ENCODE assay signal across 18 cellular contexts in the genomic region with DNA sequence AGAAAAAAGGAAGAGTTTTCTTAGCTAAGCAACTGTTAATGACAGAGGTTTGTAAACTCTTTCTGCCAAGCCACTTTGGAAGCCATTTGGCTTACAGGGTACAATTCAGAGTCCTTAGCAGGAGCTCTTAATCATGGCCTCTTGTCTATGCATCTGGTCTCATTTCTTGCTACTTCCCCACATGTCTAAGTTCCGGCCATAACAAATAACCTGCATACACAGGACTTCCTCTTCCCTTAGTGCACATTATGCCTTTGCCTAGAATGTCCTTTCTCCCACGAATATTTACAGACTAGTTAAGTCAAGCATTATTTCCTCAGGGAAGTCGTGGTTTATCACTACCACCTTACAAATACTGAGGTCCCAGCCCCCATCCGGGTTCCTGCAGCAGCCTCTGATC. TPM values are rescaled to one million over a fixed set of nuclear protein-coding genes. Genes with fewer than 3 reads are reported as not detected.
DNase-seq lines count a peak whose midpoint lies in the region; ATAC-seq, FAIRE-seq and TF ChIP-seq lines count a peak whose summit lies in the region.
"Had no signal": no experiment of that assay in that cellular context is flagged by ENCODE, and none has a peak within 500 bp of the region (broad histone marks: within the 10 kb centered on the region; RNA-seq: fewer than 3 reads in every experiment).

No MANE protein-coding gene starts in this region.

- peak; percentile 93 for FAIRE-seq in GM19239 (lab: Jason Lieb, UNC)
- FAIRE-seq in GM12878 (lab: Jason Lieb, UNC): peak; percentile 84
- FAIRE-seq: HepG2 had no signal

- H3K79me2 ChIP-seq in GM12878 (ENCODE audit: control insufficient read depth, insufficient read depth, low read length): no peaks in the 10 kb centered on the region

- H3K4me1 ChIP-seq in GM12878 (ENCODE audit: control insufficient read depth, insufficient read depth, low read length): peaks cover 46% of the 10 kb centered on the region
- peaks cover 0 to 9% (median 5%) of the 10 kb centered on the region in 4 donors for H3K4me1 ChIP-seq in upper lobe of left lung
- H3K4me1 ChIP-seq in psoas muscle: no peaks in the 10 kb centered on the region
- H3K4me1 ChIP-seq: colonic mucosa, sigmoid colon had no signal

- H3K9me3 ChIP-seq in GM12878 (replicated peaks; ENCODE audit: control insufficient read depth, insufficient read depth, low read length): no peaks in the 10 kb centered on the region
- H3K9me3 ChIP-seq in upper lobe of left lung: no peaks in the 10 kb centered on the region
- no peaks in the 10 kb centered on the region for H3K9me3 ChIP-seq in psoas muscle
- H3K9me3 ChIP-seq: colonic mucosa, sigmoid colon had no signal

- in situ Hi-C loops in GM12878 (cut with MboI): no loop called here

- POLR2A ChIA-PET in GM12878 (lab: Charles Lee): interaction anchor here (1.0 to 2.3 kb wide), 7 partner anchors 9 to 77 kb away, joined by 4 to 12 read pairs (median 4); a partner anchor contains a TSS

- H3K27me3 ChIP-seq in GM12878 (replicated peaks in 1 of 2; ENCODE audit: control insufficient read depth in 2 of 2, insufficient read depth in 2 of 2, low read length in 1 of 2) (no peaks in the 10 kb centered on the region), upper lobe of left lung (no peaks in the 10 kb centered on the region), psoas muscle (ENCODE audit: insufficient read depth in 3 of 3, low read length in 2 of 3) (peaks cover 0 to 9% (median 0%) of the 10 kb centered on the region in 3 donors)
- H3K27me3 ChIP-seq: colonic mucosa, sigmoid colon had no signal

- H3K36me3 ChIP-seq in GM12878 (ENCODE audit: control insufficient read depth in 2 of 2, insufficient read depth in 2 of 2, low read length in 1 of 2): no peaks in the 10 kb centered on the region
- H3K36me3 ChIP-seq in upper lobe of left lung: no peaks in the 10 kb centered on the region
- no peaks in the 10 kb centered on the region for H3K36me3 ChIP-seq in psoas muscle (ENCODE audit: insufficient read depth in 1 of 2, low read depth in 1 of 2)
- H3K36me3 ChIP-seq: colonic mucosa, sigmoid colon had no signal

- WGBS in GM12878 (ENCODE audit: insufficient coverage, insufficient replicate concordance, low lambda C conversion rate, missing lambda C conversion rate): 18% methylated on average over 4 of the region's 4 CpGs
- 38 to 47% methylated on average over 4 of the region's 4 CpGs for WGBS in upper lobe of left lung, 2 donors
- 62 to 76% (median 69%) methylated on average over 4 of the region's 4 CpGs for WGBS in psoas muscle, 3 donors

- H3K4me3 ChIP-seq in NB4 (ENCODE audit: low read depth, low read length): no peak overlapping the region
- no peak overlapping the region for H3K4me3 ChIP-seq in GM12878
- no peak overlapping the region for H3K4me3 ChIP-seq in upper lobe of left lung
- no peak overlapping the region for H3K4me3 ChIP-seq in psoas muscle
- H3K4me3 ChIP-seq: colonic mucosa, PC-9, sigmoid colon had no signal

- H3K4me2 ChIP-seq in GM12878 (ENCODE audit: control insufficient read depth, insufficient read depth): peak overlapping the region; percentile 38; the same call in 1 of the 2 replicates
- H3K4me2 ChIP-seq: PC-9 had no signal

- BruUV-seq in GM12878 (replicated peaks; lab: Mats Ljungman, UMichigan): no TSS peak

- H2AFZ ChIP-seq in GM12878 (ENCODE audit: control insufficient read depth, low read depth, low read length): peak overlapping the region; percentile 92
- H2AFZ ChIP-seq: PC-9 had no signal

- H4K20me1 ChIP-seq in GM12878 (ENCODE audit: control insufficient read depth, insufficient read depth): no peaks in the 10 kb centered on the region

- ATAC-seq in GM12878 (no peak), upper lobe of left lung (ENCODE audit: low FRiP score in 2 of 2) (peak in 1 of 2 donors; percentile 39), psoas muscle (no peak), GM18498 (IDR thresholded peaks at IDR 0.05; ENCODE audit: unreplicated experiment) (no peak)
- ATAC-seq: HepG2 had no signal

- DNase-seq in GM19239 (ENCODE audit: insufficient read length, low spot score): no peak
- DNase-seq in NB4 (ENCODE audit: low read depth): peak; percentile 51
- DNase-seq in GM12878 (ENCODE audit: low read depth, low spot score): no peak
- DNase-seq in upper lobe of left lung: no peak
- DNase-seq in cortex of kidney (lab: John Stamatoyannopoulos, UW): no peak
- DNase-seq in psoas muscle: no peak
- DNase-seq: activated CD8-positive, alpha-beta memory T cell treated with anti-CD3 and anti-CD28 coated beads, Interleukin-2, amount 50 U/mL, for 4 hours; activated naive CD4-positive, alpha-beta T cell; CD4-positive, alpha-beta T cell; colonic mucosa; erythroblast; H9; NCI-H1417 treated with DMSO at 0.1 percent for 48 hours; occipital lobe; PC-9; sigmoid colon had no signal

- no peak for TF ChIP-seq CTCF in NB4 (IDR thresholded peaks at IDR 0.05; ENCODE audit: low read depth, low read length)
- no peak for TF ChIP-seq CTCF in GM12878 (IDR thresholded peaks at IDR 0.05 in 2 of 3, conservative IDR thresholded peaks at IDR 0.05 in 1 of 3; ENCODE audit: control insufficient read depth in 2 of 3, extremely low read depth in 1 of 3, insufficient read depth in 1 of 3, low read depth in 3 of 3, low read length in 3 of 3)
- no peak for TF ChIP-seq CTCF in upper lobe of left lung (IDR thresholded peaks at IDR 0.05)
- no peak for TF ChIP-seq CTCF in psoas muscle (IDR thresholded peaks at IDR 0.05)

- SMC1A ChIA-PET in GM12878 (lab: Charles Lee; ENCODE audit: uncharacterized antibody, unreplicated experiment): interaction anchor here (1.3 to 4.0 kb wide), 5 partner anchors 9 to 61 kb away, joined by 3 to 31 read pairs (median 6); a partner anchor contains a TSS

- no peak for TF ChIP-seq RAD21 in GM12878 (IDR thresholded peaks at IDR 0.05; ENCODE audit: insufficient read depth, low read depth, low read length)

- CTCF ChIA-PET in GM12878 (lab: Yijun Ruan, JAX): interaction anchor here (0.7 to 2.3 kb wide), 5 partner anchors 10 to 501 kb away, joined by 3 to 8 read pairs (median 7); no protein-coding TSS in a partner anchor

- no peak overlapping the region for H3K9ac ChIP-seq in GM12878 (ENCODE audit: control insufficient read depth, insufficient read depth, low read length)

- H3K27ac ChIP-seq in GM12878 (ENCODE audit: control insufficient read depth, insufficient read depth) (peak overlapping the region; percentile 5), upper lobe of left lung (peak overlapping the region in 3 of 4 donors; percentile 12 to 51 (median 32)), psoas muscle (no peak overlapping the region)
- H3K27ac ChIP-seq: colonic mucosa, PC-9, sigmoid colon had no signal

- no peak for TF ChIP-seq POLR2A in NB4 (IDR thresholded peaks at IDR 0.05; ENCODE audit: extremely low read depth, insufficient read length)
- no peak for TF ChIP-seq POLR2A in GM12878 (IDR thresholded peaks at IDR 0.05; ENCODE audit: low read depth, low read length)
- TF ChIP-seq POLR2A in upper lobe of left lung (IDR thresholded peaks at IDR 0.05): no peak

- TF ChIP-seq EP300 in GM12878 (IDR thresholded peaks at IDR 0.05; ENCODE audit: borderline replicate concordance in 1 of 2, control insufficient read depth in 1 of 2, low read depth in 2 of 2, low read length in 2 of 2) (no peak), upper lobe of left lung (IDR thresholded peaks at IDR 0.05) (no peak)

- RAD21 ChIA-PET in GM12878 (lab: Charles Lee; ENCODE audit: unreplicated experiment): interaction anchor here (0.9 to 3.9 kb wide), 6 partner anchors 9 to 77 kb away, joined by 3 to 21 read pairs (median 4); a partner anchor contains a TSS

- intact Hi-C loops in GM12878 (cut with micrococcal nuclease; ENCODE audit: unreplicated experiment): no loop called here
- intact Hi-C loops in psoas muscle (cut with DNase I): no loop called here

RNA-seq across cellular contexts. Expression of a gene that starts 8.6 kb away (rescaled TPM):
- 60.0 and 61.3 TPM in 2 replicates for total RNA-seq in GM12878 (2013; cell fraction: nucleolus; rRNA removed)
- total RNA-seq in GM12878 (2014; rRNA removed) (21.0 and 25.0 TPM in 2 replicates), GM12878 (2014; rRNA removed; fragmentation: Illumina TruSeq; extraction: Trizol) (42.6 and 44.2 TPM in 2 replicates), GM12878 (2021) (27.6 and 30.6 TPM in 2 replicates), upper lobe of left lung (10 to 100 TPM; 16.0 to 44.0 (median 17.3) TPM), psoas muscle (10 to 100 TPM; 18.9 to 35.1 (median 24.5) TPM)
- polyA plus RNA-seq in GM12878 (2011; ENCODE audit: low read depth): 14.9 TPM
- polyA plus RNA-seq in GM12878 (2011; rRNA removed) (24.3 and 37.9 TPM in 2 replicates), GM12878 (2014; fragmentation: Illumina TruSeq; extraction: Trizol) (44.4 and 57.4 TPM in 2 replicates), GM12878 (2014; fragmentation: Nextera tagmentation; extraction: Ambion mirVana) (10 to 100 TPM; 21.2 to 22.2 TPM), GM12878 (2014; rRNA removed) (19.6 and 24.0 TPM in 2 replicates), GM12878 (2016; fragmentation: Nextera tagmentation; extraction: Ambion mirVana) (10 to 100 TPM; 34.2 to 34.6 TPM), psoas muscle (10 to 100 TPM; 12.7 to 31.1 (median 20.1) TPM)
- polyA plus RNA-seq in GM12878 (2011; cell fraction: cytosol; rRNA removed): 9.4 TPM in 2 replicates
- polyA plus RNA-seq in GM12878 (2011; cell fraction: nucleus; rRNA removed): 11.4 and 14.7 TPM in 2 replicates
- 21.4 and 22.2 TPM in 2 replicates for polyA plus RNA-seq in GM12878 (2012)
- 15.9 and 23.0 TPM in 2 replicates for polyA minus RNA-seq in GM12878 (2011; rRNA and poly(A)+ RNA removed)
- 7.8 and 9.9 TPM in 2 replicates for polyA minus RNA-seq in GM12878 (2011; cell fraction: cytosol; rRNA and poly(A)+ RNA removed)
- 10.0 and 14.7 TPM in 2 replicates for polyA minus RNA-seq in GM12878 (2011; cell fraction: nucleus; rRNA and poly(A)+ RNA removed)

RNA-seq across cellular contexts. Expression of a gene that starts 17.5 kb away (rescaled TPM):
- 62.0 and 80.8 TPM in 2 replicates for total RNA-seq in GM12878 (2013; cell fraction: nucleolus; rRNA removed)
- 23.7 and 27.0 TPM in 2 replicates for total RNA-seq in GM12878 (2014; rRNA removed)
- total RNA-seq in GM12878 (2014; rRNA removed; fragmentation: Illumina TruSeq; extraction: Trizol): 26.3 and 29.0 TPM in 2 replicates
- 33.9 and 35.0 TPM in 2 replicates for total RNA-seq in GM12878 (2021)
- 14.5 TPM for polyA plus RNA-seq in GM12878 (2011; ENCODE audit: low read depth)
- polyA plus RNA-seq in GM12878 (2011; rRNA removed): 26.2 and 26.6 TPM in 2 replicates
- 24.4 and 40.2 TPM in 2 replicates for polyA plus RNA-seq in GM12878 (2011; cell fraction: cytosol; rRNA removed)
- polyA plus RNA-seq in GM12878 (2011; cell fraction: nucleus; rRNA removed): 14.8 and 15.8 TPM in 2 replicates
- 14.8 and 20.4 TPM in 2 replicates for polyA plus RNA-seq in GM12878 (2012)
- 29.5 and 35.9 TPM in 2 replicates for polyA plus RNA-seq in GM12878 (2014; fragmentation: Illumina TruSeq; extraction: Trizol)
- polyA plus RNA-seq in GM12878 (2014; fragmentation: Nextera tagmentation; extraction: Ambion mirVana): 10 to 100 TPM; 11.3 to 12.0 TPM
- polyA plus RNA-seq in GM12878 (2014; rRNA removed): 24.0 and 27.5 TPM in 2 replicates
- polyA plus RNA-seq in GM12878 (2016; fragmentation: Nextera tagmentation; extraction: Ambion mirVana): 10 to 100 TPM; 28.8 to 31.9 TPM
- polyA minus RNA-seq in GM12878 (2011; rRNA and poly(A)+ RNA removed): 63.1 and 90.8 TPM in 2 replicates
- polyA minus RNA-seq in GM12878 (2011; cell fraction: cytosol; rRNA and poly(A)+ RNA removed): 22.9 and 26.3 TPM in 2 replicates
- 18.8 and 20.7 TPM in 2 replicates for polyA minus RNA-seq in GM12878 (2011; cell fraction: nucleus; rRNA and poly(A)+ RNA removed)
- total RNA-seq in upper lobe of left lung: 10 to 100 TPM; 14.5 to 95.3 (median 22.6) TPM
- 10 to 100 TPM; 14.1 to 31.7 (median 20.0) TPM for total RNA-seq in psoas muscle
- 10 to 100 TPM in 1 of 3 donors, 1 to 10 TPM in 2; 5.8 to 10.4 (median 6.1) TPM for polyA plus RNA-seq in psoas muscle
